In the genomic region with DNA sequence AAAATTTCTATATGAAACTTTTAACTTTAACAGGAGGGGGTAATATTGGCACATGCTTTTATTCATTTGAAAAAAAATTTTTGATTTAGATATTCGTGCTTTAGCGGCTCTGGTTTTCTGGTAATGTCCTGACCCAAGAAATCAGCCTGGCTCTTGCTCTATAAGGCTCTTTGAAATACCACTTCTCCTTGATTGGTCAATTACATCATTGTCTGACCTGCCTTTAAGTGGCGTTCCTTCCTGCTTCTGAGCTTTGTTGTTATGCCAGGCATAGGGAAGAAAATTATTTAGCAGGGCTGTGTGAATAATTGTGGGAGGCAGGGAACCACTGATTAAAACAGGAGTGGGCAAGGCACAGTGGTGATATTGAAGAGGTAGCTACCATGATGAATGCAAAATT, we compare ENCODE assay signal across 17 cellular contexts. TPM values are rescaled to one million over a fixed set of nuclear protein-coding genes. Genes with fewer than 3 reads are reported as not detected.
A peak's percentile ranks its signal among the peaks of the same experiment; 100 is the strongest.
DNase-seq lines count a peak whose midpoint lies in the region; ATAC-seq, FAIRE-seq and TF ChIP-seq lines count a peak whose summit lies in the region.
"Had no signal": no experiment of that assay in that cellular context is flagged by ENCODE, and none has a peak within 500 bp of the region (broad histone marks: within the 10 kb centered on the region; RNA-seq: fewer than 3 reads in every experiment).

No MANE protein-coding gene starts in this region.

- no peak for TF ChIP-seq CTCF in OCI-LY3 (IDR thresholded peaks at IDR 0.05; ENCODE audit: low read depth, low read length)
- TF ChIP-seq CTCF in keratinocyte (optimal IDR thresholded peaks at IDR 0.05 in 1 of 3, IDR thresholded peaks at IDR 0.05 in 1 of 3, conservative IDR thresholded peaks at IDR 0.05 in 1 of 3; ENCODE audit: extremely low read depth in 1 of 3, insufficient read depth in 2 of 3, low read length in 3 of 3) = no peak
- TF ChIP-seq CTCF in thoracic aorta (IDR thresholded peaks at IDR 0.05) = no peak

- H3K27ac ChIP-seq in OCI-LY3 (ENCODE audit: low read length) (peak overlapping the region; percentile 82), keratinocyte (ENCODE audit: control insufficient read depth, insufficient read depth, low read length) (no peak overlapping the region), thoracic aorta (no peak overlapping the region)

- H3K4me3 ChIP-seq in OCI-LY3 (ENCODE audit: low read length) (peak overlapping the region; percentile 99), keratinocyte (ENCODE audit: control insufficient read depth in 2 of 3, extremely low read depth in 1 of 3, insufficient read depth in 2 of 3, low read depth in 1 of 3, low read length in 3 of 3) (no peak overlapping the region), thoracic aorta (peak overlapping the region; percentile 89)

- H2AFZ ChIP-seq in OCI-LY3 (ENCODE audit: low read depth, low read length) = no peak overlapping the region
- H2AFZ ChIP-seq in keratinocyte (ENCODE audit: control insufficient read depth, low read length) = no peak overlapping the region

- H4K20me1 ChIP-seq in OCI-LY3 (ENCODE audit: insufficient read depth, low read length) (peaks cover 52% of the 10 kb centered on the region), keratinocyte (ENCODE audit: control insufficient read depth, extremely low read depth, insufficient read depth, low read length) (no peaks in the 10 kb centered on the region)

- H3K79me2 ChIP-seq in OCI-LY3 (ENCODE audit: low read length) = peaks cover 89% of the 10 kb centered on the region
- H3K79me2 ChIP-seq in keratinocyte (ENCODE audit: control insufficient read depth, insufficient read depth, low read length) = peaks cover 58% of the 10 kb centered on the region

- H3K4me1 ChIP-seq in OCI-LY3 (ENCODE audit: low read length) (peaks cover 57% of the 10 kb centered on the region), keratinocyte (ENCODE audit: control insufficient read depth, extremely low read depth, insufficient read depth, low read length) (peaks cover 41% of the 10 kb centered on the region), thoracic aorta (ENCODE audit: control insufficient read depth in 1 of 2, low read depth in 2 of 2) (peaks cover 27 to 47% of the 10 kb centered on the region in 2 donors)

- H3K9me3 ChIP-seq in OCI-LY3 (ENCODE audit: insufficient read depth, low read length) (no peaks in the 10 kb centered on the region), keratinocyte (ENCODE audit: control insufficient read depth, low read depth, low read length) (no peaks in the 10 kb centered on the region), thoracic aorta (no peaks in the 10 kb centered on the region)

- H3K9ac ChIP-seq in OCI-LY3 (ENCODE audit: low read length) (peak overlapping the region; percentile 98; the same call in 1 of the 2 replicates), keratinocyte (ENCODE audit: control insufficient read depth, extremely low read depth, insufficient read depth, low read length) (no peak overlapping the region)

- no peak for FAIRE-seq in keratinocyte (lab: Jason Lieb, UNC)
- FAIRE-seq: colon had no signal

- H3K36me3 ChIP-seq in OCI-LY3 (replicated peaks; ENCODE audit: low read depth, low read length) (peaks cover 63% of the 10 kb centered on the region), keratinocyte (ENCODE audit: control insufficient read depth in 2 of 2, extremely low read depth in 1 of 2, insufficient read depth in 2 of 2, low read length in 2 of 2) (peaks cover 3 to 4% of the 10 kb centered on the region in 2 experiments), thoracic aorta (no peaks in the 10 kb centered on the region)

- TF ChIP-seq POLR2A in GM18505 (IDR thresholded peaks at IDR 0.05; ENCODE audit: borderline replicate concordance, extremely low read depth, insufficient read depth, insufficient read length) = no peak

- H3K27me3 ChIP-seq in OCI-LY3 (ENCODE audit: low read depth, low read length) = no peaks in the 10 kb centered on the region
- H3K27me3 ChIP-seq in keratinocyte (ENCODE audit: control insufficient read depth, extremely low read depth, insufficient read depth, low read length) = no peaks in the 10 kb centered on the region
- no peaks in the 10 kb centered on the region for H3K27me3 ChIP-seq in thoracic aorta (replicated peaks; ENCODE audit: insufficient read depth)

- ATAC-seq in thoracic aorta (ENCODE audit: insufficient number of reproducible peaks, low FRiP score, low read depth) (no peak), GM18505 (IDR thresholded peaks at IDR 0.05; ENCODE audit: unreplicated experiment) (no peak)
- ATAC-seq: activated CD8-positive, alpha-beta T cell treated with anti-CD3 and anti-CD28 coated beads for 36 hours; left lobe of liver had no signal

- H3K4me2 ChIP-seq in OCI-LY3 (ENCODE audit: low read length) (peak overlapping the region; percentile 80), keratinocyte (ENCODE audit: control insufficient read depth, extremely low read depth, insufficient read depth, low read depth, low read length) (peak overlapping the region; percentile 87)

- dilution Hi-C loops in keratinocyte (cut with MboI; ENCODE audit: extremely low pct_ligation_motif_present, low sequenced_read_pairs) = no loop called here

- DNase-seq in NCI-H1436 (lab: John Stamatoyannopoulos, UW) = peak; percentile 42
- no peak for DNase-seq in NCI-H1436 treated with DMSO at 0.1 percent for 48 hours (lab: John Stamatoyannopoulos, UW)
- DNase-seq in keratinocyte (ENCODE audit: low read depth, low spot score) = no peak
- DNase-seq in thoracic aorta (ENCODE audit: low spot score) = no peak
- no peak for DNase-seq in stimulated activated naive CD4-positive, alpha-beta T cell treated with Interleukin-2 at 50 U/mL for 16 hours (lab: John Stamatoyannopoulos, UW)
- no peak for DNase-seq in stimulated activated CD4-positive, alpha-beta T cell treated with anti-CD3 and anti-CD28 coated beads, Interleukin-2, amount 100 ng/mL, for 24 hours
- DNase-seq: activated B cell treated with CpG ODN at 0.5 μM for 24 hours; activated CD8-positive, alpha-beta T cell treated with anti-CD3 and anti-CD28 coated beads for 36 hours; activated naive CD4-positive, alpha-beta T cell treated with anti-CD3 and anti-CD28 coated beads for 36 hours; activated T-cell treated with anti-CD3 and anti-CD28 coated beads, Interleukin-2, amount 50 U/mL, for 24 hours; SHP77; stimulated activated CD4-positive, alpha-beta T cell treated with anti-CD3 and anti-CD28 coated beads, Interleukin-4, amount 100 ng/mL, for 24 hours; substantia nigra had no signal

- H3K9me1 ChIP-seq in keratinocyte (ENCODE audit: control insufficient read depth, extremely low read depth, insufficient read depth, low read length) = no peaks in the 10 kb centered on the region

RNA-seq across cellular contexts. Expression of a gene that starts 3.9 kb away (rescaled TPM):
- 6.9 to 9.0 TPM (median 8.0 TPM) in 3 replicates for polyA plus RNA-seq in keratinocyte
- 15.1 TPM for polyA plus RNA-seq in keratinocyte (2011; ENCODE audit: low read depth)
- 4.7 and 8.6 TPM in 2 replicates for polyA plus RNA-seq in keratinocyte (2011; cell fraction: cytosol; rRNA removed)
- polyA plus RNA-seq in keratinocyte (2011; cell fraction: nucleus; rRNA removed) = 9.2 and 11.0 TPM in 2 replicates
- 8.5 and 18.1 TPM in 2 replicates for polyA plus RNA-seq in keratinocyte (2012; ENCODE audit: low replicate concordance)
- polyA minus RNA-seq in keratinocyte = 17.8 to 28.0 TPM (median 27.5 TPM) in 3 replicates
- polyA minus RNA-seq in keratinocyte (2011; cell fraction: cytosol; rRNA and poly(A)+ RNA removed) = 15.3 TPM
- polyA minus RNA-seq in keratinocyte (2011; cell fraction: nucleus; rRNA and poly(A)+ RNA removed) = 17.6 and 29.7 TPM in 2 replicates
- 10 to 100 TPM; 15.8 to 24.3 TPM for total RNA-seq in thoracic aorta

Comparison
In these comparisons a context has a peak if more than half of its experiments do, and no peak if none do; other contexts are left out.
1. H3K4me3 ChIP-seq: peak in OCI-LY3 (single experiment) and thoracic aorta (single experiment); none in keratinocyte (0 of 3).